39 cellular contexts compared by ENCODE assay signal in genomic region chr1:74223453-74223852, GRCh38. TPM values are rescaled to one million over a fixed set of nuclear protein-coding genes. Genes with fewer than 3 reads are reported as not detected.
"Had no signal": no experiment of that assay in that cellular context is flagged by ENCODE, and none has a peak within 500 bp of the region (broad histone marks: within the 10 kb centered on the region; RNA-seq: fewer than 3 reads in every experiment).

No MANE protein-coding gene starts in this region.

- H3K27ac Mint-ChIP-seq: activated naive CD4-positive, alpha-beta T cell treated with anti-CD3 and anti-CD28 coated beads for 36 hours; activated naive CD4-positive, alpha-beta T cell treated with anti-CD3 and anti-CD28 coated beads, Interleukin-2, amount 10 ng/mL, durations not matched to agents 7 days and 5 days; activated naive CD4-positive, alpha-beta T cell treated with anti-CD3 and anti-CD28 coated beads, Interleukin-2, amount 50 U/mL, for 24 hours; activated naive CD4-positive, alpha-beta T cell treated with anti-CD3 and anti-CD28 coated beads, Interleukin-2, amount 50 U/mL, for 72 hours; activated naive CD8-positive, alpha-beta T cell; activated naive CD8-positive, alpha-beta T cell treated with anti-CD3 and anti-CD28 coated beads for 36 hours; activated naive CD8-positive, alpha-beta T cell treated with anti-CD3 and anti-CD28 coated beads, Interleukin-2, amount 10 ng/mL, durations not matched to agents 7 days and 5 days; activated naive CD8-positive, alpha-beta T cell treated with anti-CD3 and anti-CD28 coated beads, Interleukin-2, amount 50 U/mL, for 24 hours; activated T-cell treated with anti-CD3 and anti-CD28 coated beads, Interleukin-2, amount 50 U/mL, for 24 hours; activated T-cell treated with anti-CD3 and anti-CD28 coated beads, Interleukin-2, amount 50 U/mL, for 72 hours; activated T-helper 1 cell treated with anti-CD3 and anti-CD28 coated beads, Interleukin-12 subunit alpha, Interleukin-12 subunit beta, Interleukin-2, Interleukin-4 antibody, amounts not matched to agents 30 ng/mL and 10 ng/mL and 1 ng/mL, durations not matched to agents 14 hours and 24 hours and 36 hours; activated T-helper 17 cell treated with anti-CD3 and anti-CD28 coated beads, Interleukin-2, amount 50 U/mL, for 72 hours; activated T-helper 2 cell treated with anti-CD3 and anti-CD28 coated beads, Interferon-gamma antibody, Interleukin-2, Interleukin-4, amounts not matched to agents 10 μg/mL and 5 μg/mL and 100 μg/mL, durations not matched to agents 14 hours and 24 hours and 36 hours; brain had no signal

- H3K36me3 ChIP-seq: adrenal gland, brain microvascular endothelial cell, breast epithelium, cardiac muscle cell had no signal

- DNase-seq: activated effector memory CD4-positive, alpha-beta T cell treated with anti-CD3 and anti-CD28 coated beads, Interleukin-2, amount 50 U/mL, for 16 hours; activated effector memory CD4-positive, alpha-beta T cell treated with Interleukin-2 at 50 U/mL for 16 hours; activated gamma-delta T cell; activated gamma-delta T cell treated with Interleukin-2 at 50 U/mL for 16 hours; activated naive CD4-positive, alpha-beta T cell; activated naive CD4-positive, alpha-beta T cell treated with anti-CD3 and anti-CD28 coated beads for 36 hours; activated naive CD4-positive, alpha-beta T cell treated with anti-CD3 and anti-CD28 coated beads, Interleukin-2, amount 10 ng/mL, durations not matched to agents 7 days and 5 days; activated naive CD4-positive, alpha-beta T cell treated with anti-CD3 and anti-CD28 coated beads, Interleukin-2, amount 50 U/mL, for 16 hours; activated naive CD4-positive, alpha-beta T cell treated with Interleukin-2 at 50 U/mL for 16 hours; activated naive CD8-positive, alpha-beta T cell treated with anti-CD3 and anti-CD28 coated beads for 36 hours; activated naive CD8-positive, alpha-beta T cell treated with anti-CD3 and anti-CD28 coated beads, Interleukin-2, amount 10 ng/mL, durations not matched to agents 7 days and 5 days; activated naive CD8-positive, alpha-beta T cell treated with anti-CD3 and anti-CD28 coated beads, Interleukin-2, amount 50 U/mL, for 24 hours; activated T-cell treated with anti-CD3 and anti-CD28 coated beads, Interleukin-2, amount 50 U/mL, for 1 hour; activated T-cell treated with anti-CD3 and anti-CD28 coated beads, Interleukin-2, amount 50 U/mL, for 24 hours; activated T-cell treated with anti-CD3 and anti-CD28 coated beads, Interleukin-2, amount 50 U/mL, for 4 hours; activated T-cell treated with anti-CD3 and anti-CD28 coated beads, Interleukin-2, amount 50 U/mL, for 48 hours; activated T-cell treated with anti-CD3 and anti-CD28 coated beads, Interleukin-2, amount 50 U/mL, for 72 hours; adrenal gland; amygdala; anterior cingulate cortex; aorta; body of pancreas; brain microvascular endothelial cell; caudate nucleus; central memory CD4-positive, alpha-beta T cell; cerebellar nuclear complex had no signal

- H3K4me3 Mint-ChIP-seq: activated naive CD4-positive, alpha-beta T cell treated with anti-CD3 and anti-CD28 coated beads for 36 hours; activated naive CD4-positive, alpha-beta T cell treated with anti-CD3 and anti-CD28 coated beads, Interleukin-2, amount 10 ng/mL, durations not matched to agents 7 days and 5 days; activated naive CD4-positive, alpha-beta T cell treated with anti-CD3 and anti-CD28 coated beads, Interleukin-2, amount 50 U/mL, for 24 hours; activated naive CD8-positive, alpha-beta T cell; activated naive CD8-positive, alpha-beta T cell treated with anti-CD3 and anti-CD28 coated beads for 36 hours; activated naive CD8-positive, alpha-beta T cell treated with anti-CD3 and anti-CD28 coated beads, Interleukin-2, amount 10 ng/mL, durations not matched to agents 7 days and 5 days; activated naive CD8-positive, alpha-beta T cell treated with anti-CD3 and anti-CD28 coated beads, Interleukin-2, amount 50 U/mL, for 24 hours; activated T-cell treated with anti-CD3 and anti-CD28 coated beads, Interleukin-2, amount 50 U/mL, for 24 hours; activated T-cell treated with anti-CD3 and anti-CD28 coated beads, Interleukin-2, amount 50 U/mL, for 4 hours; activated T-cell treated with anti-CD3 and anti-CD28 coated beads, Interleukin-2, amount 50 U/mL, for 72 hours; activated T-helper 1 cell treated with anti-CD3 and anti-CD28 coated beads, Interleukin-12 subunit alpha, Interleukin-12 subunit beta, Interleukin-2, Interleukin-4 antibody, amounts not matched to agents 30 ng/mL and 10 ng/mL and 1 ng/mL, durations not matched to agents 14 hours and 24 hours and 36 hours; activated T-helper 17 cell treated with anti-CD3 and anti-CD28 coated beads, Interleukin-2, amount 50 U/mL, for 72 hours; brain; central memory CD8-positive, alpha-beta T cell had no signal

- FAIRE-seq: astrocyte had no signal

- H3K27me3 ChIP-seq: adrenal gland, ascending aorta, body of pancreas, brain microvascular endothelial cell, breast epithelium, cardiac muscle cell had no signal

- H3K27me3 Mint-ChIP-seq: activated naive CD4-positive, alpha-beta T cell treated with anti-CD3 and anti-CD28 coated beads, Interleukin-2, amount 10 ng/mL, durations not matched to agents 7 days and 5 days; activated naive CD4-positive, alpha-beta T cell treated with anti-CD3 and anti-CD28 coated beads, Interleukin-2, amount 50 U/mL, for 24 hours; activated naive CD8-positive, alpha-beta T cell; activated naive CD8-positive, alpha-beta T cell treated with anti-CD3 and anti-CD28 coated beads for 36 hours; activated naive CD8-positive, alpha-beta T cell treated with anti-CD3 and anti-CD28 coated beads, Interleukin-2, amount 10 ng/mL, durations not matched to agents 7 days and 5 days; activated naive CD8-positive, alpha-beta T cell treated with anti-CD3 and anti-CD28 coated beads, Interleukin-2, amount 50 U/mL, for 24 hours; activated T-cell treated with anti-CD3 and anti-CD28 coated beads, Interleukin-2, amount 50 U/mL, for 24 hours; brain; central memory CD8-positive, alpha-beta T cell had no signal

- ATAC-seq: activated naive CD4-positive, alpha-beta T cell treated with anti-CD3 and anti-CD28 coated beads, Interleukin-2, amount 50 U/mL, for 72 hours; activated naive CD8-positive, alpha-beta T cell treated with anti-CD3 and anti-CD28 coated beads, Interleukin-2, amount 50 U/mL, for 24 hours; activated T-cell treated with anti-CD3 and anti-CD28 coated beads, Interleukin-2, amount 50 U/mL, for 4 hours; activated T-cell treated with anti-CD3 and anti-CD28 coated beads, Interleukin-2, amount 50 U/mL, for 72 hours; activated T-helper 17 cell treated with anti-CD3 and anti-CD28 coated beads, Interleukin-2, amount 50 U/mL, for 72 hours; body of pancreas had no signal

- H3K4me3 ChIP-seq: adrenal gland, ascending aorta, body of pancreas, breast epithelium, cardiac muscle cell had no signal

- H3K36me3 Mint-ChIP-seq: activated naive CD4-positive, alpha-beta T cell treated with anti-CD3 and anti-CD28 coated beads, Interleukin-2, amount 10 ng/mL, durations not matched to agents 7 days and 5 days; activated naive CD8-positive, alpha-beta T cell treated with anti-CD3 and anti-CD28 coated beads, Interleukin-2, amount 10 ng/mL, durations not matched to agents 7 days and 5 days had no signal

- H3K27ac ChIP-seq: adrenal gland, ascending aorta, body of pancreas, brain microvascular endothelial cell, breast epithelium, cardiac muscle cell had no signal

- H3K4me1 ChIP-seq: adrenal gland, ascending aorta, body of pancreas, breast epithelium had no signal

- H3K4me1 Mint-ChIP-seq: activated naive CD4-positive, alpha-beta T cell treated with anti-CD3 and anti-CD28 coated beads, Interleukin-2, amount 10 ng/mL, durations not matched to agents 7 days and 5 days; activated naive CD4-positive, alpha-beta T cell treated with anti-CD3 and anti-CD28 coated beads, Interleukin-2, amount 50 U/mL, for 24 hours; activated naive CD8-positive, alpha-beta T cell treated with anti-CD3 and anti-CD28 coated beads for 36 hours; activated naive CD8-positive, alpha-beta T cell treated with anti-CD3 and anti-CD28 coated beads, Interleukin-2, amount 10 ng/mL, durations not matched to agents 7 days and 5 days; activated naive CD8-positive, alpha-beta T cell treated with anti-CD3 and anti-CD28 coated beads, Interleukin-2, amount 50 U/mL, for 24 hours; activated T-helper 17 cell treated with anti-CD3 and anti-CD28 coated beads, Interleukin-2, amount 50 U/mL, for 72 hours; brain; central memory CD8-positive, alpha-beta T cell had no signal

RNA-seq across cellular contexts. Expression of gene TNNI3K, which starts 11.7 kb away (rescaled TPM):
- total RNA-seq: activated naive CD8-positive, alpha-beta T cell treated with anti-CD3 and anti-CD28 coated beads for 36 hours; activated T-cell treated with anti-CD3 and anti-CD28 coated beads, Interleukin-2, amount 50 U/mL, for 4 hours; activated T-helper 1 cell treated with anti-CD3 and anti-CD28 coated beads, Interleukin-12 subunit alpha, Interleukin-12 subunit beta, Interleukin-2, Interleukin-4 antibody, amounts not matched to agents 30 ng/mL and 10 ng/mL and 1 ng/mL, durations not matched to agents 14 hours and 24 hours and 36 hours; activated T-helper 2 cell treated with anti-CD3 and anti-CD28 coated beads, Interferon-gamma antibody, Interleukin-2, Interleukin-4, amounts not matched to agents 10 μg/mL and 5 μg/mL and 100 μg/mL, durations not matched to agents 14 hours and 24 hours and 36 hours; chondrocyte had no signal

RNA-seq across cellular contexts. Expression of gene LRRIQ3, which starts 25.5 kb away (rescaled TPM):
- total RNA-seq: ascending aorta, chondrocyte had no signal
